In the genomic region with DNA sequence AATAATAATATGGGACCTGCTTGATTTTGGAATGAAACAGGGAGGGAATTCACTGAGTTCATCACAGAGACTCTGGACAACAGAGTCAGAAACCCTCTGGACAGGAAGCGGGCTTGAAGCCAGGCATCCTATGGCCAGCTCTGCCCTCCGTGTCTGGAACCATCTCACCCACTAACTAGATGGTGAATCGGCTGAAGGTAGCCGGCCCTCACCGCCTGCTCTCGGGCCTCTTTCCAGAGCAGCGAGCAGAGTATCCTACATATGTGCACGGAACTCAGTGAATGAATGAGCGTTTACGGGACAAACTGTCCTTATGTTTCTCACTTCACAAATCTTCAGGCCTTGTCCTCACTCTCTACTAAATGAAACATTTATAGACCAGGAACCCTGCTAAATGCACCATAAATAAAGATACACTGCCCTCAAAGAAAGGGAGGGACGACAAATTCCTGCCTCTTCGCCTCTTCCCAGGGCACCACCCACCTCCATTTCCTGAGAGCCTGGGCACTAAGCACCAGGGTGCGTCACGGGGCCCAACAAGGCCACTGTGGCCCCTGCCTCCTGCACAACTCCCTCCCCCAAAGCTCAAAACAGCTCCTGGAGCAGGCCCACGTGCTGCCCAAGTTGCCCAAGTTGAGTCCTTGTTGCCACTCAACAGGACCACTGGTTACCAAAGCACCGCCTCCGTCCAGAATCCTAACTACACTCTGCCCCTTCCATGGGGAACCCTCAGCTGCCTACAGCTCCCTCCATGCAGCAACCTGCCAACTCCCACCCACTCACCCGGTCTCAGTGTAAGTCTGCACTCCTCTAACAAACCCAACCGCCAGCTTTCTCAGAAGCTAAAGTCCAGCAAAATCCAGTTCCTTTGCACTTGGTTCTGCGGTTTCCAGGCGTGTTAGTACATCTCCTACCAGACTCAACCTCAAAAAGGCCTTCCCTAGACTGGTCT, we compare ENCODE assay signal across 1 cellular context.
TF ChIP-seq lines count a peak whose summit lies in the region.

No MANE protein-coding gene starts in this region.

TF ChIP-seq in HepG2, 621 proteins besides CTCF, POLR2A, EP300 and RAD21 (continued from another document and continues in another):
- TF ChIP-seq, protein P1, sequence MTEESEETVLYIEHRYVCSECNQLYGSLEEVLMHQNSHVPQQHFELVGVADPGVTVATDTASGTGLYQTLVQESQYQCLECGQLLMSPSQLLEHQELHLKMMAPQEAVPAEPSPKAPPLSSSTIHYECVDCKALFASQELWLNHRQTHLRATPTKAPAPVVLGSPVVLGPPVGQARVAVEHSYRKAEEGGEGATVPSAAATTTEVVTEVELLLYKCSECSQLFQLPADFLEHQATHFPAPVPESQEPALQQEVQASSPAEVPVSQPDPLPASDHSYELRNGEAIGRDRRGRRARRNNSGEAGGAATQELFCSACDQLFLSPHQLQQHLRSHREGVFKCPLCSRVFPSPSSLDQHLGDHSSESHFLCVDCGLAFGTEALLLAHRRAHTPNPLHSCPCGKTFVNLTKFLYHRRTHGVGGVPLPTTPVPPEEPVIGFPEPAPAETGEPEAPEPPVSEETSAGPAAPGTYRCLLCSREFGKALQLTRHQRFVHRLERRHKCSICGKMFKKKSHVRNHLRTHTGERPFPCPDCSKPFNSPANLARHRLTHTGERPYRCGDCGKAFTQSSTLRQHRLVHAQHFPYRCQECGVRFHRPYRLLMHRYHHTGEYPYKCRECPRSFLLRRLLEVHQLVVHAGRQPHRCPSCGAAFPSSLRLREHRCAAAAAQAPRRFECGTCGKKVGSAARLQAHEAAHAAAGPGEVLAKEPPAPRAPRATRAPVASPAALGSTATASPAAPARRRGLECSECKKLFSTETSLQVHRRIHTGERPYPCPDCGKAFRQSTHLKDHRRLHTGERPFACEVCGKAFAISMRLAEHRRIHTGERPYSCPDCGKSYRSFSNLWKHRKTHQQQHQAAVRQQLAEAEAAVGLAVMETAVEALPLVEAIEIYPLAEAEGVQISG (CRISPR knock-in tag; IDR thresholded peaks at IDR 0.05), result 0 out of 2 replicates have a peak, but pooled peaks have one; percentile 2
- TF ChIP-seq MLX (CRISPR knock-in tag; IDR thresholded peaks at IDR 0.05), result no peak
- TF ChIP-seq MYC (CRISPR knock-in tag; IDR thresholded peaks at IDR 0.05; ENCODE audit: borderline replicate concordance), result peak; percentile 80
- peak; percentile 81 for TF ChIP-seq HBP1 (CRISPR knock-in tag; IDR thresholded peaks at IDR 0.05; ENCODE audit: low read depth)
- TF ChIP-seq ZMYM2 (CRISPR knock-in tag; IDR thresholded peaks at IDR 0.05), result 0 out of 2 replicates have a peak, but pooled peaks have one; percentile 34
- 0 out of 2 replicates have a peak, but pooled peaks have one; percentile 19 for TF ChIP-seq ZNF761 (CRISPR knock-in tag; conservative IDR thresholded peaks at IDR 0.05)
- TF ChIP-seq ZNF317 (CRISPR knock-in tag; IDR thresholded peaks at IDR 0.05), result peak; percentile 22; the same call in 1 of the 2 replicates
- peak; percentile 20; the same call in 1 of the 2 replicates for TF ChIP-seq TAF1 (CRISPR knock-in tag; IDR thresholded peaks at IDR 0.05)
- 0 out of 2 replicates have a peak, but pooled peaks have one; percentile 4 for TF ChIP-seq POLR2G (IDR thresholded peaks at IDR 0.05; ENCODE audit: low read depth, low read length)
- TF ChIP-seq CEBPB (IDR thresholded peaks at IDR 0.05; ENCODE audit: borderline replicate concordance, low read depth, low read length), result peak; percentile 46; the same call in 1 of the 2 replicates
- TF ChIP-seq, protein P2, sequence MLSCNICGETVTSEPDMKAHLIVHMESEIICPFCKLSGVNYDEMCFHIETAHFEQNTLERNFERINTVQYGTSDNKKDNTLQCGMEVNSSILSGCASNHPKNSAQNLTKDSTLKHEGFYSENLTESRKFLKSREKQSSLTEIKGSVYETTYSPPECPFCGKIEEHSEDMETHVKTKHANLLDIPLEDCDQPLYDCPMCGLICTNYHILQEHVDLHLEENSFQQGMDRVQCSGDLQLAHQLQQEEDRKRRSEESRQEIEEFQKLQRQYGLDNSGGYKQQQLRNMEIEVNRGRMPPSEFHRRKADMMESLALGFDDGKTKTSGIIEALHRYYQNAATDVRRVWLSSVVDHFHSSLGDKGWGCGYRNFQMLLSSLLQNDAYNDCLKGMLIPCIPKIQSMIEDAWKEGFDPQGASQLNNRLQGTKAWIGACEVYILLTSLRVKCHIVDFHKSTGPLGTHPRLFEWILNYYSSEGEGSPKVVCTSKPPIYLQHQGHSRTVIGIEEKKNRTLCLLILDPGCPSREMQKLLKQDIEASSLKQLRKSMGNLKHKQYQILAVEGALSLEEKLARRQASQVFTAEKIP (CRISPR knock-in tag; IDR thresholded peaks at IDR 0.05; ENCODE audit: borderline replicate concordance), result no peak
- TF ChIP-seq, protein P3, sequence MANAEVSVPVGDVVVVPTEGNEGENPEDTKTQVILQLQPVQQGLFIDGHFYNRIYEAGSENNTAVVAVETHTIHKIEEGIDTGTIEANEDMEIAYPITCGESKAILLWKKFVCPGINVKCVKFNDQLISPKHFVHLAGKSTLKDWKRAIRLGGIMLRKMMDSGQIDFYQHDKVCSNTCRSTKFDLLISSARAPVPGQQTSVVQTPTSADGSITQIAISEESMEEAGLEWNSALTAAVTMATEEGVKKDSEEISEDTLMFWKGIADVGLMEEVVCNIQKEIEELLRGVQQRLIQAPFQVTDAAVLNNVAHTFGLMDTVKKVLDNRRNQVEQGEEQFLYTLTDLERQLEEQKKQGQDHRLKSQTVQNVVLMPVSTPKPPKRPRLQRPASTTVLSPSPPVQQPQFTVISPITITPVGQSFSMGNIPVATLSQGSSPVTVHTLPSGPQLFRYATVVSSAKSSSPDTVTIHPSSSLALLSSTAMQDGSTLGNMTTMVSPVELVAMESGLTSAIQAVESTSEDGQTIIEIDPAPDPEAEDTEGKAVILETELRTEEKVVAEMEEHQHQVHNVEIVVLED (CRISPR knock-in tag; IDR thresholded peaks at IDR 0.05; ENCODE audit: borderline replicate concordance), result no peak
- TF ChIP-seq PAXIP1 (CRISPR knock-in tag; conservative IDR thresholded peaks at IDR 0.05), result peak; percentile 23; the same call in 1 of the 2 replicates
- 0 out of 2 replicates have a peak, but pooled peaks have one; percentile 38 for TF ChIP-seq RNF2 (conservative IDR thresholded peaks at IDR 0.05; ENCODE audit: low read depth)
- TF ChIP-seq KMT2A (CRISPR knock-in tag; IDR thresholded peaks at IDR 0.05), result peak; percentile 63; the same call in 1 of the 2 replicates
- TF ChIP-seq KLF11 (CRISPR knock-in tag; IDR thresholded peaks at IDR 0.05), result 0 out of 2 replicates have a peak, but pooled peaks have one; percentile 3
- peak; percentile 64; the same call in 1 of the 2 replicates for TF ChIP-seq ZFY (CRISPR knock-in tag; IDR thresholded peaks at IDR 0.05)
- TF ChIP-seq KDM4B (CRISPR knock-in tag; IDR thresholded peaks at IDR 0.05), result 0 out of 2 replicates have a peak, but pooled peaks have one; percentile 16
- TF ChIP-seq GABPB1 (CRISPR knock-in tag; IDR thresholded peaks at IDR 0.05), result 0 out of 2 replicates have a peak, but pooled peaks have one; percentile 25
- no peak; the same call in 1 of the 2 replicates for TF ChIP-seq TFE3 (CRISPR knock-in tag; IDR thresholded peaks at IDR 0.05)
- TF ChIP-seq JARID2 (CRISPR knock-in tag; IDR thresholded peaks at IDR 0.05; ENCODE audit: insufficient replicate concordance), result peak; percentile 31
- TF ChIP-seq ZNF781 (CRISPR knock-in tag; IDR thresholded peaks at IDR 0.05; ENCODE audit: borderline replicate concordance, not compliant biosample characterization), result peak; percentile 65
- TF ChIP-seq MAZ (IDR thresholded peaks at IDR 0.05; ENCODE audit: borderline replicate concordance, low read depth, low read length), result no peak
- TF ChIP-seq MAZ (CRISPR knock-in tag; IDR thresholded peaks at IDR 0.05; ENCODE audit: low read depth), result peak; percentile 26; the same call in 1 of the 2 replicates
- TF ChIP-seq ZBTB3 (CRISPR knock-in tag; IDR thresholded peaks at IDR 0.05; ENCODE audit: borderline replicate concordance, low read depth), result no peak
- peak; percentile 68; the same call in 1 of the 2 replicates for TF ChIP-seq MEF2D (CRISPR knock-in tag; IDR thresholded peaks at IDR 0.05)
- peak; percentile 50 for TF ChIP-seq HNRNPLL (IDR thresholded peaks at IDR 0.05; ENCODE audit: low read depth, low read length, poor library complexity, severe bottlenecking)
- TF ChIP-seq HNRNPH1 (optimal IDR thresholded peaks at IDR 0.05; ENCODE audit: low read depth, low read length), result peak; percentile 22
- no peak for TF ChIP-seq BCL6 (CRISPR knock-in tag; IDR thresholded peaks at IDR 0.05)
- TF ChIP-seq GZF1 (CRISPR knock-in tag; IDR thresholded peaks at IDR 0.05), result peak; percentile 67; the same call in 1 of the 2 replicates
- TF ChIP-seq ATF7-NPFF (CRISPR knock-in tag; IDR thresholded peaks at IDR 0.05; ENCODE audit: low read depth), result 0 out of 2 replicates have a peak, but pooled peaks have one; percentile 28
- TF ChIP-seq, protein P4, sequence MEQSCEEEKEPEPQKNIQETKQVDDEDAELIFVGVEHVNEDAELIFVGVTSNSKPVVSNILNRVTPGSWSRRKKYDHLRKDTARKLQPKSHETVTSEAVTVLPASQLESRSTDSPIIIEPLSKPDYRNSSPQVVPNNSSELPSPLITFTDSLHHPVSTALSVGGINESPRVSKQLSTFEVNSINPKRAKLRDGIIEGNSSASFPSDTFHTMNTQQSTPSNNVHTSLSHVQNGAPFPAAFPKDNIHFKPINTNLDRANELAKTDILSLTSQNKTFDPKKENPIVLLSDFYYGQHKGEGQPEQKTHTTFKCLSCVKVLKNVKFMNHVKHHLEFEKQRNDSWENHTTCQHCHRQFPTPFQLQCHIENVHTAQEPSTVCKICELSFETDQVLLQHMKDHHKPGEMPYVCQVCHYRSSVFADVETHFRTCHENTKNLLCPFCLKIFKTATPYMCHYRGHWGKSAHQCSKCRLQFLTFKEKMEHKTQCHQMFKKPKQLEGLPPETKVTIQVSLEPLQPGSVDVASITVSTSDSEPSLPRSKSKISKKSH (CRISPR knock-in tag; IDR thresholded peaks at IDR 0.05; ENCODE audit: borderline replicate concordance), result 0 out of 2 replicates have a peak, but pooled peaks have one; percentile 22
- TF ChIP-seq XBP1 (CRISPR knock-in tag; IDR thresholded peaks at IDR 0.05), result no peak
- peak; percentile 58 for TF ChIP-seq ZNF414 (CRISPR knock-in tag; IDR thresholded peaks at IDR 0.05)
